2 cellular contexts compared by ENCODE assay signal in the genomic region with DNA sequence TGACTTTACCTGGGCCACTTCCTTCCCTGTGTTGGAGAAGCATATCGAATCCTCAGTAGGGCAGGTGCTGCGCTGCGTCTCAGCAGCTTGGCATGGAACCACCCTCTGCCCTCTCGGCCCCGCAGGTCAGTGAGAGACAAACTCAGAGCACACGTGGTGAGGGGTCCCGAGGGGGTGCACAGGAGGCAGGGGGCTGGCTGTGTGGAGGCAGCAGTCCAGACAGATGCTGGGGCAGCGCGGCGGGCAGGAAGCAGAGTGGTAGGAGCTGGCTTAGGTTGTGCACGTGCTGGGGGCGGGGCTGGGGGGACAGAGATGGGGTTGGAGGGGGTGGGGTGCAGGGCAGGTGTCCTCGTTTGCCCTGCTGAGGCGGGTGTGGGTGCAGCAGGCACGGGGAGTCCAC.
TF ChIP-seq lines count a peak whose summit lies in the region.

No MANE protein-coding gene starts in this region.

TF ChIP-seq in SK-N-SH, 30 proteins besides CTCF, POLR2A, EP300 and RAD21 (continued from another document):
- TF ChIP-seq, protein P1, sequence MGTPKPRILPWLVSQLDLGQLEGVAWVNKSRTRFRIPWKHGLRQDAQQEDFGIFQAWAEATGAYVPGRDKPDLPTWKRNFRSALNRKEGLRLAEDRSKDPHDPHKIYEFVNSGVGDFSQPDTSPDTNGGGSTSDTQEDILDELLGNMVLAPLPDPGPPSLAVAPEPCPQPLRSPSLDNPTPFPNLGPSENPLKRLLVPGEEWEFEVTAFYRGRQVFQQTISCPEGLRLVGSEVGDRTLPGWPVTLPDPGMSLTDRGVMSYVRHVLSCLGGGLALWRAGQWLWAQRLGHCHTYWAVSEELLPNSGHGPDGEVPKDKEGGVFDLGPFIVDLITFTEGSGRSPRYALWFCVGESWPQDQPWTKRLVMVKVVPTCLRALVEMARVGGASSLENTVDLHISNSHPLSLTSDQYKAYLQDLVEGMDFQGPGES (IDR thresholded peaks at IDR 0.05; ENCODE audit: low read depth, low read length): no peak
- TF ChIP-seq FOXM1 (IDR thresholded peaks at IDR 0.05; ENCODE audit: low read depth) (no peak), NFIC (IDR thresholded peaks at IDR 0.05; ENCODE audit: borderline replicate concordance) (no peak), ELF1 (IDR thresholded peaks at IDR 0.05) (no peak), TAF1 (IDR thresholded peaks at IDR 0.05; ENCODE audit: borderline replicate concordance, low read depth, low read length) (no peak), EZH2phosphoT487 (IDR thresholded peaks at IDR 0.05; ENCODE audit: borderline replicate concordance, low read depth) (no peak)
- TF ChIP-seq, protein P2, sequence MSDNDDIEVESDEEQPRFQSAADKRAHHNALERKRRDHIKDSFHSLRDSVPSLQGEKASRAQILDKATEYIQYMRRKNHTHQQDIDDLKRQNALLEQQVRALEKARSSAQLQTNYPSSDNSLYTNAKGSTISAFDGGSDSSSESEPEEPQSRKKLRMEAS (IDR thresholded peaks at IDR 0.05; ENCODE audit: low read depth): no peak

TF ChIP-seq in SK-N-SH treated with all-trans-retinoic acid at 6 μM for 48 hours, 23 proteins besides CTCF, POLR2A, EP300 and RAD21 (continued from another document):
- TF ChIP-seq, protein P3, sequence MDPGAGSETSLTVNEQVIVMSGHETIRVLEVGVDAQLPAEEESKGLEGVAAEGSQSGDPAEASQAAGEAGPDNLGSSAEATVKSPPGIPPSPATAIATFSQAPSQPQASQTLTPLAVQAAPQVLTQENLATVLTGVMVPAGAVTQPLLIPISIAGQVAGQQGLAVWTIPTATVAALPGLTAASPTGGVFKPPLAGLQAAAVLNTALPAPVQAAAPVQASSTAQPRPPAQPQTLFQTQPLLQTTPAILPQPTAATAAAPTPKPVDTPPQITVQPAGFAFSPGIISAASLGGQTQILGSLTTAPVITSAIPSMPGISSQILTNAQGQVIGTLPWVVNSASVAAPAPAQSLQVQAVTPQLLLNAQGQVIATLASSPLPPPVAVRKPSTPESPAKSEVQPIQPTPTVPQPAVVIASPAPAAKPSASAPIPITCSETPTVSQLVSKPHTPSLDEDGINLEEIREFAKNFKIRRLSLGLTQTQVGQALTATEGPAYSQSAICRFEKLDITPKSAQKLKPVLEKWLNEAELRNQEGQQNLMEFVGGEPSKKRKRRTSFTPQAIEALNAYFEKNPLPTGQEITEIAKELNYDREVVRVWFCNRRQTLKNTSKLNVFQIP (CRISPR knock-in tag; IDR thresholded peaks at IDR 0.05; ENCODE audit: borderline replicate concordance, low read depth): no peak
- TF ChIP-seq, protein P4, sequence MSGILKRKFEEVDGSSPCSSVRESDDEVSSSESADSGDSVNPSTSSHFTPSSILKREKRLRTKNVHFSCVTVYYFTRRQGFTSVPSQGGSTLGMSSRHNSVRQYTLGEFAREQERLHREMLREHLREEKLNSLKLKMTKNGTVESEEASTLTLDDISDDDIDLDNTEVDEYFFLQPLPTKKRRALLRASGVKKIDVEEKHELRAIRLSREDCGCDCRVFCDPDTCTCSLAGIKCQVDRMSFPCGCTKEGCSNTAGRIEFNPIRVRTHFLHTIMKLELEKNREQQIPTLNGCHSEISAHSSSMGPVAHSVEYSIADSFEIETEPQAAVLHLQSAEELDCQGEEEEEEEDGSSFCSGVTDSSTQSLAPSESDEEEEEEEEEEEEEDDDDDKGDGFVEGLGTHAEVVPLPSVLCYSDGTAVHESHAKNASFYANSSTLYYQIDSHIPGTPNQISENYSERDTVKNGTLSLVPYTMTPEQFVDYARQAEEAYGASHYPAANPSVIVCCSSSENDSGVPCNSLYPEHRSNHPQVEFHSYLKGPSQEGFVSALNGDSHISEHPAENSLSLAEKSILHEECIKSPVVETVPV (CRISPR knock-in tag; IDR thresholded peaks at IDR 0.05): no peak
- TF ChIP-seq, protein P5, sequence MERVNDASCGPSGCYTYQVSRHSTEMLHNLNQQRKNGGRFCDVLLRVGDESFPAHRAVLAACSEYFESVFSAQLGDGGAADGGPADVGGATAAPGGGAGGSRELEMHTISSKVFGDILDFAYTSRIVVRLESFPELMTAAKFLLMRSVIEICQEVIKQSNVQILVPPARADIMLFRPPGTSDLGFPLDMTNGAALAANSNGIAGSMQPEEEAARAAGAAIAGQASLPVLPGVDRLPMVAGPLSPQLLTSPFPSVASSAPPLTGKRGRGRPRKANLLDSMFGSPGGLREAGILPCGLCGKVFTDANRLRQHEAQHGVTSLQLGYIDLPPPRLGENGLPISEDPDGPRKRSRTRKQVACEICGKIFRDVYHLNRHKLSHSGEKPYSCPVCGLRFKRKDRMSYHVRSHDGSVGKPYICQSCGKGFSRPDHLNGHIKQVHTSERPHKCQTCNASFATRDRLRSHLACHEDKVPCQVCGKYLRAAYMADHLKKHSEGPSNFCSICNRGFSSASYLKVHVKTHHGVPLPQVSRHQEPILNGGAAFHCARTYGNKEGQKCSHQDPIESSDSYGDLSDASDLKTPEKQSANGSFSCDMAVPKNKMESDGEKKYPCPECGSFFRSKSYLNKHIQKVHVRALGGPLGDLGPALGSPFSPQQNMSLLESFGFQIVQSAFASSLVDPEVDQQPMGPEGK (CRISPR knock-in tag; IDR thresholded peaks at IDR 0.05; ENCODE audit: borderline replicate concordance): no peak
- TF ChIP-seq TOX (CRISPR knock-in tag; IDR thresholded peaks at IDR 0.05; ENCODE audit: borderline replicate concordance) (no peak), ZNF70 (CRISPR knock-in tag; IDR thresholded peaks at IDR 0.05) (no peak), ISL1 (CRISPR knock-in tag; IDR thresholded peaks at IDR 0.05) (no peak)
- TF ChIP-seq, protein P6, sequence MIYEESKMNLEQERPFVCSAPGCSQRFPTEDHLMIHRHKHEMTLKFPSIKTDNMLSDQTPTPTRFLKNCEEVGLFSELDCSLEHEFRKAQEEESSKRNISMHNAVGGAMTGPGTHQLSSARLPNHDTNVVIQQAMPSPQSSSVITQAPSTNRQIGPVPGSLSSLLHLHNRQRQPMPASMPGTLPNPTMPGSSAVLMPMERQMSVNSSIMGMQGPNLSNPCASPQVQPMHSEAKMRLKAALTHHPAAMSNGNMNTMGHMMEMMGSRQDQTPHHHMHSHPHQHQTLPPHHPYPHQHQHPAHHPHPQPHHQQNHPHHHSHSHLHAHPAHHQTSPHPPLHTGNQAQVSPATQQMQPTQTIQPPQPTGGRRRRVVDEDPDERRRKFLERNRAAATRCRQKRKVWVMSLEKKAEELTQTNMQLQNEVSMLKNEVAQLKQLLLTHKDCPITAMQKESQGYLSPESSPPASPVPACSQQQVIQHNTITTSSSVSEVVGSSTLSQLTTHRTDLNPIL (CRISPR knock-in tag; IDR thresholded peaks at IDR 0.05; ENCODE audit: low read depth): no peak
